Comparison of ENCODE assay signal across 8 cellular contexts in the genomic region with DNA sequence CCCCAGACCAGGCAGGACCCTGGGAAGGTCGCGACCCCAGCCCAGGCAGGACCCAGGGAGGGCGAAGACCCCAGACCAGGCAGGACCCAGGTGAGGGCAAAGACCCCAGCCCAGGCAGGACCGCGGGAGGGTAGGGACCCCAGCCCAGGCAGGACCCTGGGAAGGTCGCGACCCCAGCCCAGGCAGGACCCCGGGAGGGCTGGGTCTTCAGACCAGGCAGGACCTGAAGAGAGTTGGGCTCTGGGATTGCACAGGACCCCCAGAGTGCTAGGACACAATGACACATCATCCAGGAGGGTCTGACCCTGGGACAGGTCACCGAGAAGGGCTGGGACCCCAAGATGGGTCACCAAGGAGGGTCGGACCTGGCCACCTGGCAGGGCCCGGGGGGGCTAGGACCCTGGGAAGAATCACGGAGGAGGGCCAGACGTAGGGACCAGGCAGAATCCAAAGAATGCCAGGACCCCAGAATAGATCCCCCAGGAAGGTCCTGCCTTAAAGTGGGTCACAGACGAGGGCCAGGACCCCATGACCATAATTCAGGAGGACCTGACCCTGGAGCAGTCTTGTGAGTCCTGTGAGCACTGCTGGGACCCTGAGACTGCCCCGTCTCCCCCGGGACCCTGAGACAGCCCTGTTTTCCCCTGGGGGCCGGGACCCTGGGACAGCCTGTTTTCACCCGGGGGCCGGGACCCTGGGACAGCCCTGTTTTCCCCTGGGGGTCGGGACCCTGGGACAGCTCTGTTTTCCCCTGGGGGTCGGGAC. TPM values are rescaled to one million over a fixed set of nuclear protein-coding genes. Genes with fewer than 3 reads are reported as not detected.
DNase-seq lines count a peak whose midpoint lies in the region; ATAC-seq and TF ChIP-seq lines count a peak whose summit lies in the region.

No MANE protein-coding gene starts in this region.

- H3K27ac Mint-ChIP-seq in activated T-helper 2 cell treated with anti-CD3 and anti-CD28 coated beads, Interferon-gamma antibody, Interleukin-2, Interleukin-4, amounts not matched to agents 10 μg/mL and 5 μg/mL and 100 μg/mL, durations not matched to agents 14 hours and 24 hours and 36 hours = no peak overlapping the region

- H3K4me1 ChIP-seq in right cardiac atrium (ENCODE audit: control insufficient read depth, insufficient read depth, low read length) = peaks cover 7% of the 10 kb centered on the region
- peaks cover 28% of the 10 kb centered on the region for H3K4me1 ChIP-seq in skeletal muscle satellite cell (ENCODE audit: control insufficient read depth, insufficient read depth, low read length)

- no peaks in the 10 kb centered on the region for H3K27me3 Mint-ChIP-seq in activated T-helper 2 cell treated with anti-CD3 and anti-CD28 coated beads, Interferon-gamma antibody, Interleukin-2, Interleukin-4, amounts not matched to agents 10 μg/mL and 5 μg/mL and 100 μg/mL, durations not matched to agents 14 hours and 24 hours and 36 hours (ENCODE audit: low read depth)

- H3K36me3 ChIP-seq in skeletal muscle satellite cell (ENCODE audit: insufficient read depth, low read length) = no peaks in the 10 kb centered on the region

- peaks cover 14% of the 10 kb centered on the region for H3K4me1 Mint-ChIP-seq in activated T-helper 2 cell treated with anti-CD3 and anti-CD28 coated beads, Interferon-gamma antibody, Interleukin-2, Interleukin-4, amounts not matched to agents 10 μg/mL and 5 μg/mL and 100 μg/mL, durations not matched to agents 14 hours and 24 hours and 36 hours (ENCODE audit: low read depth)

- H3K9me3 ChIP-seq in right cardiac atrium (ENCODE audit: control insufficient read depth, low read length) (no peaks in the 10 kb centered on the region), skeletal muscle satellite cell (replicated peaks; ENCODE audit: low read length) (no peaks in the 10 kb centered on the region)

- peak overlapping the region; percentile 39 for H3K4me3 ChIP-seq in GM12865 (ENCODE audit: low read depth, low read length)
- peak overlapping the region; percentile 12 for H3K4me3 ChIP-seq in right cardiac atrium (ENCODE audit: low read length)
- H3K4me3 ChIP-seq in skeletal muscle satellite cell (ENCODE audit: low read length) = peak overlapping the region; percentile 91

- peak overlapping the region; percentile 8 for H3K4me3 Mint-ChIP-seq in activated T-helper 2 cell treated with anti-CD3 and anti-CD28 coated beads, Interferon-gamma antibody, Interleukin-2, Interleukin-4, amounts not matched to agents 10 μg/mL and 5 μg/mL and 100 μg/mL, durations not matched to agents 14 hours and 24 hours and 36 hours (ENCODE audit: low read depth)

- no peak overlapping the region for H3K27ac ChIP-seq in right cardiac atrium (ENCODE audit: low read length)

- intact Hi-C loops in activated T-helper 2 cell treated with anti-CD3 and anti-CD28 coated beads, Interferon-gamma antibody, Interleukin-2, Interleukin-4, amounts not matched to agents 10 μg/mL and 5 μg/mL and 100 μg/mL, durations not matched to agents 14 hours and 24 hours and 36 hours (cut with micrococcal nuclease) = loop anchor here (5.0 kb wide), 1 partner anchor 75 kb away; no protein-coding TSS in a partner anchor
- intact Hi-C loops in right cardiac atrium (cut with DNase I) = no loop called here

- no peak for TF ChIP-seq CTCF in GM12865 (IDR thresholded peaks at IDR 0.05; ENCODE audit: insufficient read depth, low read depth, low read length, missing control alignments)

- peak overlapping the region; percentile 92 for H3K4me2 ChIP-seq in skeletal muscle satellite cell (ENCODE audit: low read length)

- DNase-seq in GM12865 (ENCODE audit: low read depth) (no peak), right cardiac atrium (peak in 2 of 3 donors; percentile 60 to 65), H4 (ENCODE audit: low spot score) (no peak), NK-92 (lab: John Stamatoyannopoulos, UW; ENCODE audit: unreplicated experiment) (no peak), inferior parietal cortex (ENCODE audit: extremely low spot score) (no peak)
- no peak for DNase-seq in activated T-helper 2 cell treated with anti-CD3 and anti-CD28 coated beads, Interferon-gamma antibody, Interleukin-2, Interleukin-4, amounts not matched to agents 10 μg/mL and 5 μg/mL and 100 μg/mL, durations not matched to agents 14 hours and 24 hours and 36 hours (ENCODE audit: low spot score)
- DNase-seq in stimulated activated CD8-positive, alpha-beta memory T cell treated with anti-CD3 and anti-CD28 coated beads, Interleukin-4, amount 100 ng/mL, for 48 hours = no peak

- peaks cover 13% of the 10 kb centered on the region for H3K36me3 Mint-ChIP-seq in activated T-helper 2 cell treated with anti-CD3 and anti-CD28 coated beads, Interferon-gamma antibody, Interleukin-2, Interleukin-4, amounts not matched to agents 10 μg/mL and 5 μg/mL and 100 μg/mL, durations not matched to agents 14 hours and 24 hours and 36 hours (ENCODE audit: low read depth)

- no peaks in the 10 kb centered on the region for H3K9me3 Mint-ChIP-seq in activated T-helper 2 cell treated with anti-CD3 and anti-CD28 coated beads, Interferon-gamma antibody, Interleukin-2, Interleukin-4, amounts not matched to agents 10 μg/mL and 5 μg/mL and 100 μg/mL, durations not matched to agents 14 hours and 24 hours and 36 hours

- ATAC-seq in right cardiac atrium = no peak

- WGBS in right cardiac atrium = 44% methylated on average over 21 of the region's 21 CpGs

- H3K9ac ChIP-seq in skeletal muscle satellite cell (ENCODE audit: low read depth, low read length) = peak overlapping the region; percentile 100

- no peaks in the 10 kb centered on the region for H3K27me3 ChIP-seq in right cardiac atrium (ENCODE audit: control insufficient read depth, insufficient read depth)
- H3K27me3 ChIP-seq in skeletal muscle satellite cell (ENCODE audit: control insufficient read depth, insufficient read depth, low read length) = peaks cover 3% of the 10 kb centered on the region

RNA-seq across cellular contexts. Expression of a gene that starts 1.4 kb away (rescaled TPM):
- 35.0 and 39.2 TPM in 2 replicates for total RNA-seq in activated T-helper 2 cell treated with anti-CD3 and anti-CD28 coated beads, Interferon-gamma antibody, Interleukin-2, Interleukin-4, amounts not matched to agents 10 μg/mL and 5 μg/mL and 100 μg/mL, durations not matched to agents 14 hours and 24 hours and 36 hours
- total RNA-seq in right cardiac atrium = 10 to 100 TPM; 25.0 to 28.6 (median 26.4) TPM
- polyA plus RNA-seq in right cardiac atrium = 30.1 TPM
- 25.9 and 31.0 TPM in 2 replicates for total RNA-seq in skeletal muscle satellite cell (2012; rRNA removed)
- 26.1 and 42.5 TPM in 2 replicates for total RNA-seq in H4 (2014; rRNA removed; shearing (Covaris generic))

RNA-seq across cellular contexts. Expression of a gene that starts 18.1 kb away (rescaled TPM):
- total RNA-seq in activated T-helper 2 cell treated with anti-CD3 and anti-CD28 coated beads, Interferon-gamma antibody, Interleukin-2, Interleukin-4, amounts not matched to agents 10 μg/mL and 5 μg/mL and 100 μg/mL, durations not matched to agents 14 hours and 24 hours and 36 hours = 0.50 and 0.74 TPM in 2 replicates
- total RNA-seq in right cardiac atrium = 10 to 100 TPM; 13.7 to 19.5 (median 16.9) TPM
- 10.6 TPM for polyA plus RNA-seq in right cardiac atrium
- total RNA-seq in skeletal muscle satellite cell (2012; rRNA removed) = 10.5 and 10.6 TPM in 2 replicates
- total RNA-seq in H4 (2014; rRNA removed; shearing (Covaris generic)) = not detected in 2 replicates

RNA-seq across cellular contexts. Expression of a gene that starts 32.7 kb away (rescaled TPM):
- total RNA-seq in activated T-helper 2 cell treated with anti-CD3 and anti-CD28 coated beads, Interferon-gamma antibody, Interleukin-2, Interleukin-4, amounts not matched to agents 10 μg/mL and 5 μg/mL and 100 μg/mL, durations not matched to agents 14 hours and 24 hours and 36 hours = 27.7 and 29.8 TPM in 2 replicates
- total RNA-seq in right cardiac atrium = 1 to 10 TPM; 4.0 to 6.0 (median 4.7) TPM
- polyA plus RNA-seq in right cardiac atrium = 3.8 TPM
- total RNA-seq in skeletal muscle satellite cell (2012; rRNA removed) = 9.9 and 15.5 TPM in 2 replicates
- 7.4 and 13.8 TPM in 2 replicates for total RNA-seq in H4 (2014; rRNA removed; shearing (Covaris generic))

RNA-seq across cellular contexts. Expression of a gene that starts 32.9 kb away (rescaled TPM):
- 208 and 235 TPM in 2 replicates for total RNA-seq in activated T-helper 2 cell treated with anti-CD3 and anti-CD28 coated beads, Interferon-gamma antibody, Interleukin-2, Interleukin-4, amounts not matched to agents 10 μg/mL and 5 μg/mL and 100 μg/mL, durations not matched to agents 14 hours and 24 hours and 36 hours
- 100 to 1,000 TPM; 689 to 911 (median 734) TPM for total RNA-seq in right cardiac atrium
- 1,352 TPM for polyA plus RNA-seq in right cardiac atrium
- total RNA-seq in skeletal muscle satellite cell (2012; rRNA removed) = 87.2 and 96.1 TPM in 2 replicates
- 193 and 272 TPM in 2 replicates for total RNA-seq in H4 (2014; rRNA removed; shearing (Covaris generic))

Comparison
In these comparisons a context has a peak if more than half of its experiments do, and no peak if none do; other contexts are left out.
1. DNase-seq: peak in right cardiac atrium (2 of 3); none in GM12865 (single experiment), activated T-helper 2 cell treated with anti-CD3 and anti-CD28 coated beads, Interferon-gamma antibody, Interleukin-2, Interleukin-4, amounts not matched to agents 10 μg/mL and 5 μg/mL and 100 μg/mL, durations not matched to agents 14 hours and 24 hours and 36 hours (single experiment), H4 (single experiment), stimulated activated CD8-positive, alpha-beta memory T cell treated with anti-CD3 and anti-CD28 coated beads, Interleukin-4, amount 100 ng/mL, for 48 hours (single experiment), NK-92 (single experiment) and inferior parietal cortex (single experiment).
2. H3K4me3 ChIP-seq: peak in every context shown above with its lines; median percentile 91 in skeletal muscle satellite cell; 39 in GM12865; 12 in right cardiac atrium.